ENCODE assay signal across 1 cellular context in the genomic region with DNA sequence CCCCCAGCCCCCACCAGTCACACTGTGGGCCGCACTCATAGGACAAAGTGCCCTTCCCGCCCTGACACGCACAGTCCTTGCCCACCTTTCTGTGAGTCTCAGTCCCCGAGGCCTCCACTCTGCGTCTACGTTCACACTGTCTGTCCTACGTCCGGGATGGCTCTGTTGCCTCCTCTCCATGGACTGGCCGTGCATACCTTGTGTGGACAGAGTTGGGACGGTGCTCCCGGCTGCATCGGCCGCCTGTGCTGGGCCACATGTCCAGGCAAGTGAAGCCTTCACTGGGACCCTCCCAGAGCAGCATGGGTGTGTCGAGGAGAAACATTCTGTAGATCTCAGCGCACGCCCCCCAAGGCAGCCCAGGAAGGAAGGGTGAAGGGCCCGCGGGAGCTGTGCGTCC.
TF ChIP-seq lines count a peak whose summit lies in the region.

No MANE protein-coding gene starts in this region.

TF ChIP-seq in GM23338, 12 proteins besides CTCF, POLR2A, EP300 and RAD21:
- TF ChIP-seq, protein P1, sequence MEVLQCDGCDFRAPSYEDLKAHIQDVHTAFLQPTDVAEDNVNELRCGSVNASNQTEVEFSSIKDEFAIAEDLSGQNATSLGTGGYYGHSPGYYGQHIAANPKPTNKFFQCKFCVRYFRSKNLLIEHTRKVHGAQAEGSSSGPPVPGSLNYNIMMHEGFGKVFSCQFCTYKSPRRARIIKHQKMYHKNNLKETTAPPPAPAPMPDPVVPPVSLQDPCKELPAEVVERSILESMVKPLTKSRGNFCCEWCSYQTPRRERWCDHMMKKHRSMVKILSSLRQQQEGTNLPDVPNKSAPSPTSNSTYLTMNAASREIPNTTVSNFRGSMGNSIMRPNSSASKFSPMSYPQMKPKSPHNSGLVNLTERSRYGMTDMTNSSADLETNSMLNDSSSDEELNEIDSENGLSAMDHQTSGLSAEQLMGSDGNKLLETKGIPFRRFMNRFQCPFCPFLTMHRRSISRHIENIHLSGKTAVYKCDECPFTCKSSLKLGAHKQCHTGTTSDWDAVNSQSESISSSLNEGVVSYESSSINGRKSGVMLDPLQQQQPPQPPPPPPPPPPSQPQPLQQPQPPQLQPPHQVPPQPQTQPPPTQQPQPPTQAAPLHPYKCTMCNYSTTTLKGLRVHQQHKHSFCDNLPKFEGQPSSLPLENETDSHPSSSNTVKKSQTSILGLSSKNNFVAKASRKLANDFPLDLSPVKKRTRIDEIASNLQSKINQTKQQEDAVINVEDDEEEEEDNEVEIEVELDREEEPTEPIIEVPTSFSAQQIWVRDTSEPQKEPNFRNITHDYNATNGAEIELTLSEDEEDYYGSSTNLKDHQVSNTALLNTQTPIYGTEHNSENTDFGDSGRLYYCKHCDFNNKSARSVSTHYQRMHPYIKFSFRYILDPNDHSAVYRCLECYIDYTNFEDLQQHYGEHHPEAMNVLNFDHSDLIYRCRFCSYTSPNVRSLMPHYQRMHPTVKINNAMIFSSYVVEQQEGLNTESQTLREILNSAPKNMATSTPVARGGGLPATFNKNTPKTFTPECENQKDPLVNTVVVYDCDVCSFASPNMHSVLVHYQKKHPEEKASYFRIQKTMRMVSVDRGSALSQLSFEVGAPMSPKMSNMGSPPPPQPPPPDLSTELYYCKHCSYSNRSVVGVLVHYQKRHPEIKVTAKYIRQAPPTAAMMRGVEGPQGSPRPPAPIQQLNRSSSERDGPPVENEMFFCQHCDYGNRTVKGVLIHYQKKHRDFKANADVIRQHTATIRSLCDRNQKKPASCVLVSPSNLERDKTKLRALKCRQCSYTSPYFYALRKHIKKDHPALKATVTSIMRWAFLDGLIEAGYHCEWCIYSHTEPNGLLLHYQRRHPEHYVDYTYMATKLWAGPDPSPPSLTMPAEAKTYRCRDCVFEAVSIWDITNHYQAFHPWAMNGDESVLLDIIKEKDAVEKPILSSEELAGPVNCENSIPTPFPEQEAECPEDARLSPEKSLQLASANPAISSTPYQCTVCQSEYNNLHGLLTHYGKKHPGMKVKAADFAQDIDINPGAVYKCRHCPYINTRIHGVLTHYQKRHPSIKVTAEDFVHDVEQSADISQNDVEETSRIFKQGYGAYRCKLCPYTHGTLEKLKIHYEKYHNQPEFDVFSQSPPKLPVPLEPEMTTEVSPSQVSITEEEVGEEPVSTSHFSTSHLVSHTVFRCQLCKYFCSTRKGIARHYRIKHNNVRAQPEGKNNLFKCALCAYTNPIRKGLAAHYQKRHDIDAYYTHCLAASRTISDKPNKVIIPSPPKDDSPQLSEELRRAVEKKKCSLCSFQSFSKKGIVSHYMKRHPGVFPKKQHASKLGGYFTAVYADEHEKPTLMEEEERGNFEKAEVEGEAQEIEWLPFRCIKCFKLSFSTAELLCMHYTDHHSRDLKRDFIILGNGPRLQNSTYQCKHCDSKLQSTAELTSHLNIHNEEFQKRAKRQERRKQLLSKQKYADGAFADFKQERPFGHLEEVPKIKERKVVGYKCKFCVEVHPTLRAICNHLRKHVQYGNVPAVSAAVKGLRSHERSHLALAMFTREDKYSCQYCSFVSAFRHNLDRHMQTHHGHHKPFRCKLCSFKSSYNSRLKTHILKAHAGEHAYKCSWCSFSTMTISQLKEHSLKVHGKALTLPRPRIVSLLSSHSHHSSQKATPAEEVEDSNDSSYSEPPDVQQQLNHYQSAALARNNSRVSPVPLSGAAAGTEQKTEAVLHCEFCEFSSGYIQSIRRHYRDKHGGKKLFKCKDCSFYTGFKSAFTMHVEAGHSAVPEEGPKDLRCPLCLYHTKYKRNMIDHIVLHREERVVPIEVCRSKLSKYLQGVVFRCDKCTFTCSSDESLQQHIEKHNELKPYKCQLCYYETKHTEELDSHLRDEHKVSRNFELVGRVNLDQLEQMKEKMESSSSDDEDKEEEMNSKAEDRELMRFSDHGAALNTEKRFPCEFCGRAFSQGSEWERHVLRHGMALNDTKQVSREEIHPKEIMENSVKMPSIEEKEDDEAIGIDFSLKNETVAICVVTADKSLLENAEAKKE (CRISPR knock-in tag; IDR thresholded peaks at IDR 0.05): no peak
- TF ChIP-seq CREB1 (CRISPR knock-in tag; IDR thresholded peaks at IDR 0.05; ENCODE audit: low read depth): no peak
- no peak for TF ChIP-seq JUNB (IDR thresholded peaks at IDR 0.05; ENCODE audit: unreplicated experiment)
- TF ChIP-seq ZNF331 (CRISPR knock-in tag; IDR thresholded peaks at IDR 0.05; ENCODE audit: low read depth): no peak
- no peak for TF ChIP-seq ZNF114 (CRISPR knock-in tag; IDR thresholded peaks at IDR 0.05)
- TF ChIP-seq POLR2AphosphoS5 (IDR thresholded peaks at IDR 0.05; ENCODE audit: low read depth): no peak
- TF ChIP-seq, protein P2, sequence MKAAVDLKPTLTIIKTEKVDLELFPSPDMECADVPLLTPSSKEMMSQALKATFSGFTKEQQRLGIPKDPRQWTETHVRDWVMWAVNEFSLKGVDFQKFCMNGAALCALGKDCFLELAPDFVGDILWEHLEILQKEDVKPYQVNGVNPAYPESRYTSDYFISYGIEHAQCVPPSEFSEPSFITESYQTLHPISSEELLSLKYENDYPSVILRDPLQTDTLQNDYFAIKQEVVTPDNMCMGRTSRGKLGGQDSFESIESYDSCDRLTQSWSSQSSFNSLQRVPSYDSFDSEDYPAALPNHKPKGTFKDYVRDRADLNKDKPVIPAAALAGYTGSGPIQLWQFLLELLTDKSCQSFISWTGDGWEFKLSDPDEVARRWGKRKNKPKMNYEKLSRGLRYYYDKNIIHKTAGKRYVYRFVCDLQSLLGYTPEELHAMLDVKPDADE (IDR thresholded peaks at IDR 0.05): no peak
- no peak for TF ChIP-seq EZH2 (IDR thresholded peaks at IDR 0.05; ENCODE audit: low read depth, unreplicated experiment)
- no peak for TF ChIP-seq EZH2phosphoT487 (IDR thresholded peaks at IDR 0.05; ENCODE audit: unreplicated experiment)
- TF ChIP-seq STAT1 (IDR thresholded peaks at IDR 0.05; ENCODE audit: unreplicated experiment): no peak
- TF ChIP-seq, protein P3, sequence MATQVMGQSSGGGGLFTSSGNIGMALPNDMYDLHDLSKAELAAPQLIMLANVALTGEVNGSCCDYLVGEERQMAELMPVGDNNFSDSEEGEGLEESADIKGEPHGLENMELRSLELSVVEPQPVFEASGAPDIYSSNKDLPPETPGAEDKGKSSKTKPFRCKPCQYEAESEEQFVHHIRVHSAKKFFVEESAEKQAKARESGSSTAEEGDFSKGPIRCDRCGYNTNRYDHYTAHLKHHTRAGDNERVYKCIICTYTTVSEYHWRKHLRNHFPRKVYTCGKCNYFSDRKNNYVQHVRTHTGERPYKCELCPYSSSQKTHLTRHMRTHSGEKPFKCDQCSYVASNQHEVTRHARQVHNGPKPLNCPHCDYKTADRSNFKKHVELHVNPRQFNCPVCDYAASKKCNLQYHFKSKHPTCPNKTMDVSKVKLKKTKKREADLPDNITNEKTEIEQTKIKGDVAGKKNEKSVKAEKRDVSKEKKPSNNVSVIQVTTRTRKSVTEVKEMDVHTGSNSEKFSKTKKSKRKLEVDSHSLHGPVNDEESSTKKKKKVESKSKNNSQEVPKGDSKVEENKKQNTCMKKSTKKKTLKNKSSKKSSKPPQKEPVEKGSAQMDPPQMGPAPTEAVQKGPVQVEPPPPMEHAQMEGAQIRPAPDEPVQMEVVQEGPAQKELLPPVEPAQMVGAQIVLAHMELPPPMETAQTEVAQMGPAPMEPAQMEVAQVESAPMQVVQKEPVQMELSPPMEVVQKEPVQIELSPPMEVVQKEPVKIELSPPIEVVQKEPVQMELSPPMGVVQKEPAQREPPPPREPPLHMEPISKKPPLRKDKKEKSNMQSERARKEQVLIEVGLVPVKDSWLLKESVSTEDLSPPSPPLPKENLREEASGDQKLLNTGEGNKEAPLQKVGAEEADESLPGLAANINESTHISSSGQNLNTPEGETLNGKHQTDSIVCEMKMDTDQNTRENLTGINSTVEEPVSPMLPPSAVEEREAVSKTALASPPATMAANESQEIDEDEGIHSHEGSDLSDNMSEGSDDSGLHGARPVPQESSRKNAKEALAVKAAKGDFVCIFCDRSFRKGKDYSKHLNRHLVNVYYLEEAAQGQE (IDR thresholded peaks at IDR 0.05; ENCODE audit: unreplicated experiment): no peak
- no peak for TF ChIP-seq NANOG (IDR thresholded peaks at IDR 0.05; ENCODE audit: borderline replicate concordance)
